15 cellular contexts compared by ENCODE assay signal in genomic region chr1:19377812-19378718, GRCh38.
A peak's percentile ranks its signal among the peaks of the same experiment; 100 is the strongest.
DNase-seq lines count a peak whose midpoint lies in the region; ATAC-seq and TF ChIP-seq lines count a peak whose summit lies in the region.
"Had no signal": no experiment of that assay in that cellular context is flagged by ENCODE, and none has a peak within 500 bp of the region (broad histone marks: within the 10 kb centered on the region; RNA-seq: fewer than 3 reads in every experiment).

No MANE protein-coding gene starts in this region.

- peaks cover 21% of the 10 kb centered on the region for H3K4me1 Mint-ChIP-seq in activated CD4-positive, alpha-beta memory T cell treated with anti-CD3 and anti-CD28 coated beads, Interleukin-2, amount 10 ng/mL, durations not matched to agents 7 days and 5 days
- peaks cover 33% of the 10 kb centered on the region for H3K4me1 Mint-ChIP-seq in stimulated activated effector memory CD8-positive, alpha-beta T cell treated with anti-CD3 and anti-CD28 coated beads, Interleukin-12 subunit alpha, Interleukin-12 subunit beta, amount 100 ng/mL, for 72 hours
- peaks cover 11% of the 10 kb centered on the region for H3K4me1 Mint-ChIP-seq in mesothelial cell of epicardium

- POLR2A ChIA-PET in activated CD4-positive, alpha-beta memory T cell treated with anti-CD3 and anti-CD28 coated beads, Interleukin-2, amount 10 ng/mL, durations not matched to agents 7 days and 5 days (lab: Charles Lee), result no interaction called here

- TF ChIP-seq CTCF in mesothelial cell of epicardium (IDR thresholded peaks at IDR 0.05; ENCODE audit: unreplicated experiment), result no peak

- CTCF ChIA-PET in activated CD4-positive, alpha-beta memory T cell treated with anti-CD3 and anti-CD28 coated beads, Interleukin-2, amount 10 ng/mL, durations not matched to agents 7 days and 5 days (lab: Charles Lee), result no interaction called here

- DNase-seq in activated naive CD4-positive, alpha-beta T cell treated with Interleukin-2 at 50 U/mL for 16 hours, result peak; percentile 11
- DNase-seq in activated naive CD4-positive, alpha-beta T cell (lab: John Stamatoyannopoulos, UW), result no peak
- DNase-seq in activated CD4-positive, alpha-beta memory T cell treated with anti-CD3 and anti-CD28 coated beads, Interleukin-2, amount 10 ng/mL, durations not matched to agents 7 days and 5 days, result no peak
- no peak for DNase-seq in stimulated activated effector memory CD8-positive, alpha-beta T cell treated with anti-CD3 and anti-CD28 coated beads, Interleukin-12 subunit alpha, Interleukin-12 subunit beta, amount 100 ng/mL, for 72 hours (ENCODE audit: low spot score in 2 of 2)
- DNase-seq in NCI-H1105 treated with DMSO at 0.1 percent for 48 hours (lab: John Stamatoyannopoulos, UW), result no peak
- DNase-seq in RPMI8226, result no peak
- DNase-seq in mesothelial cell of epicardium (ENCODE audit: low spot score in 2 of 2, unreplicated experiment in 2 of 2), result no peak
- DNase-seq: brain microvascular endothelial cell, naive B cell, NCI-H2029, NCI-H524 treated with DMSO at 0.1 percent for 48 hours, OCI-M1, upper lobe of right lung had no signal

- H3K27me3 Mint-ChIP-seq in activated CD4-positive, alpha-beta memory T cell treated with anti-CD3 and anti-CD28 coated beads, Interleukin-2, amount 10 ng/mL, durations not matched to agents 7 days and 5 days, result no peaks in the 10 kb centered on the region
- no peaks in the 10 kb centered on the region for H3K27me3 Mint-ChIP-seq in mesothelial cell of epicardium (ENCODE audit: low read depth)
- H3K27me3 Mint-ChIP-seq: naive B cell had no signal

- no peaks in the 10 kb centered on the region for H3K9me3 Mint-ChIP-seq in activated CD4-positive, alpha-beta memory T cell treated with anti-CD3 and anti-CD28 coated beads, Interleukin-2, amount 10 ng/mL, durations not matched to agents 7 days and 5 days
- no peaks in the 10 kb centered on the region for H3K9me3 Mint-ChIP-seq in stimulated activated effector memory CD8-positive, alpha-beta T cell treated with anti-CD3 and anti-CD28 coated beads, Interleukin-12 subunit alpha, Interleukin-12 subunit beta, amount 100 ng/mL, for 72 hours
- peaks cover 3% of the 10 kb centered on the region for H3K9me3 Mint-ChIP-seq in mesothelial cell of epicardium
- H3K9me3 Mint-ChIP-seq: naive B cell had no signal

- no peak overlapping the region for H3K4me3 Mint-ChIP-seq in activated CD4-positive, alpha-beta memory T cell treated with anti-CD3 and anti-CD28 coated beads, Interleukin-2, amount 10 ng/mL, durations not matched to agents 7 days and 5 days
- no peak overlapping the region for H3K4me3 Mint-ChIP-seq in stimulated activated effector memory CD8-positive, alpha-beta T cell treated with anti-CD3 and anti-CD28 coated beads, Interleukin-12 subunit alpha, Interleukin-12 subunit beta, amount 100 ng/mL, for 72 hours
- H3K4me3 Mint-ChIP-seq in mesothelial cell of epicardium, result no peak overlapping the region
- H3K4me3 Mint-ChIP-seq: naive B cell had no signal

- H3K27ac Mint-ChIP-seq in activated CD4-positive, alpha-beta memory T cell treated with anti-CD3 and anti-CD28 coated beads, Interleukin-2, amount 10 ng/mL, durations not matched to agents 7 days and 5 days, result peak overlapping the region; percentile 23
- peak overlapping the region; percentile 83 for H3K27ac Mint-ChIP-seq in stimulated activated effector memory CD8-positive, alpha-beta T cell treated with anti-CD3 and anti-CD28 coated beads, Interleukin-12 subunit alpha, Interleukin-12 subunit beta, amount 100 ng/mL, for 72 hours
- no peak overlapping the region for H3K27ac Mint-ChIP-seq in mesothelial cell of epicardium

- peak; percentile 73 for ATAC-seq in esophagus mucosa
- ATAC-seq in stimulated activated effector memory CD8-positive, alpha-beta T cell treated with anti-CD3 and anti-CD28 coated beads, Interleukin-12 subunit alpha, Interleukin-12 subunit beta, amount 100 ng/mL, for 72 hours, result peak; percentile 96
- ATAC-seq: left lobe of liver, upper lobe of right lung had no signal

- peaks cover 62% of the 10 kb centered on the region for H3K36me3 Mint-ChIP-seq in activated CD4-positive, alpha-beta memory T cell treated with anti-CD3 and anti-CD28 coated beads, Interleukin-2, amount 10 ng/mL, durations not matched to agents 7 days and 5 days (ENCODE audit: low read depth)
- peaks cover 96% of the 10 kb centered on the region for H3K36me3 Mint-ChIP-seq in stimulated activated effector memory CD8-positive, alpha-beta T cell treated with anti-CD3 and anti-CD28 coated beads, Interleukin-12 subunit alpha, Interleukin-12 subunit beta, amount 100 ng/mL, for 72 hours
- peaks cover 31% of the 10 kb centered on the region for H3K36me3 Mint-ChIP-seq in mesothelial cell of epicardium
